ENCODE assay signal across 11 cellular contexts in genomic region chr6:11609324-11610071, GRCh38.
A peak's percentile ranks its signal among the peaks of the same experiment; 100 is the strongest.
DNase-seq lines count a peak whose midpoint lies in the region; ATAC-seq, FAIRE-seq and TF ChIP-seq lines count a peak whose summit lies in the region.
"Had no signal": no experiment of that assay in that cellular context is flagged by ENCODE, and none has a peak within 500 bp of the region (broad histone marks: within the 10 kb centered on the region; RNA-seq: fewer than 3 reads in every experiment).

No MANE protein-coding gene starts in this region.

- 86% methylated on average over 18 of the region's 18 CpGs; no CpG with 5 or more reads in 1 of the 2 experiments for WGBS in H1 (ENCODE audit: extremely low coverage in 1 of 2, insufficient coverage in 1 of 2, insufficient read length in 1 of 2, insufficient replicate concordance in 2 of 2, low coverage in 1 of 2, low lambda C conversion rate in 2 of 2, missing lambda C conversion rate in 1 of 2), 2 experiments

- H3K18ac ChIP-seq in H1 (ENCODE audit: extremely low read depth, low read length): 0 out of 2 replicates have a peak overlapping the region, but pooled peaks have one; percentile 29

- no peak overlapping the region for H3K14ac ChIP-seq in H1 (ENCODE audit: insufficient read length)

- ATAC-seq in Right ventricle myocardium inferior: peak; percentile 15
- no peak for ATAC-seq in HG02870 (IDR thresholded peaks at IDR 0.05; ENCODE audit: unreplicated experiment)
- ATAC-seq: T-cell had no signal

- intact Hi-C loops in Right ventricle myocardium inferior (cut with DNase I): loop anchor here (1.0 kb wide), 1 partner anchor 41 kb away; no protein-coding TSS in a partner anchor
- intact Hi-C loops in cardiac septum (cut with DNase I): loop anchor here (5.0 kb wide), 1 partner anchor 403 kb away; the partner anchor contains the start of gene HIVEP1

- no peak for TF ChIP-seq EP300 in H1 (IDR thresholded peaks at IDR 0.05; ENCODE audit: borderline replicate concordance in 1 of 2, low read depth in 2 of 2, low read length in 2 of 2)

- no peaks in the 10 kb centered on the region for H3K79me2 ChIP-seq in H1 (ENCODE audit: control insufficient read depth in 1 of 2, insufficient read depth in 2 of 2, low read length in 2 of 2)

- no peak overlapping the region for H3K56ac ChIP-seq in H1 (replicated peaks; ENCODE audit: insufficient read length, low read depth, low read length)

- no peaks in the 10 kb centered on the region; the same call in 1 of the 2 replicates for H3K23me2 ChIP-seq in H1 (ENCODE audit: low read depth, low read length)

- H3K27me3 ChIP-seq in H1 (replicated peaks in 1 of 4; ENCODE audit: control insufficient read depth in 3 of 4, extremely low read depth in 1 of 4, insufficient read depth in 3 of 4, low read length in 3 of 4): no peaks in the 10 kb centered on the region

- no peaks in the 10 kb centered on the region for H3K79me1 ChIP-seq in H1 (ENCODE audit: low read depth, low read length)

- peak overlapping the region; percentile 29 for H3K4ac ChIP-seq in H1 (replicated peaks; ENCODE audit: insufficient read length, low read depth, low read length)

- peak overlapping the region; percentile 74 for H2BK20ac ChIP-seq in H1 (ENCODE audit: low read length)

- 0 out of 2 replicates have a peak overlapping the region, but pooled peaks have one; percentile 35 for H2BK5ac ChIP-seq in H1 (ENCODE audit: low read depth, low read length)

- no peaks in the 10 kb centered on the region for H3K36me3 ChIP-seq in H1 (ENCODE audit: control insufficient read depth in 2 of 4, insufficient read depth in 4 of 4, low read length in 3 of 4)

- H3K23ac ChIP-seq in H1 (ENCODE audit: insufficient read length): no peak overlapping the region

- peak overlapping the region; percentile 57; the same call in 1 of the 2 replicates for H2AK5ac ChIP-seq in H1 (ENCODE audit: low read depth, low read length)

- H3K27ac ChIP-seq in H1 (ENCODE audit: low read depth, low read length): no peak overlapping the region

- no peak for FAIRE-seq in H1 (lab: Jason Lieb, UNC)
- FAIRE-seq: A204.1 had no signal

- H4K8ac ChIP-seq in H1 (ENCODE audit: extremely low read depth, insufficient read depth, low read length): 0 out of 2 replicates have a peak overlapping the region, but pooled peaks have one; percentile 42

- no peak overlapping the region for H4K5ac ChIP-seq in H1 (ENCODE audit: insufficient read length, low read depth, low read length)

- H2AFZ ChIP-seq in H1 (ENCODE audit: low read length): no peak overlapping the region

- peaks cover 0 to 3% (median 1%) of the 10 kb centered on the region in 4 experiments; a peak in 5 of 7 replicates for H3K4me1 ChIP-seq in H1 (replicated peaks in 1 of 4; ENCODE audit: control insufficient read depth in 3 of 4, insufficient read depth in 4 of 4, low read length in 3 of 4)

- peak overlapping the region; percentile 82; the same call in 1 of the 2 replicates for H2BK12ac ChIP-seq in H1 (ENCODE audit: low read depth, low read length)

- H3K9ac ChIP-seq in H1 (replicated peaks in 1 of 4; ENCODE audit: extremely low read depth in 1 of 4, low read depth in 3 of 4, low read length in 3 of 4): no peak overlapping the region

- no peak for TF ChIP-seq CTCF in H1 (IDR thresholded peaks at IDR 0.05; ENCODE audit: control extremely low read depth in 1 of 3, insufficient read depth in 1 of 3, low read depth in 1 of 3, low read length in 3 of 3)

- H4K20me1 ChIP-seq in H1 (replicated peaks in 1 of 2; ENCODE audit: control insufficient read depth in 1 of 2, insufficient read depth in 2 of 2, low read length in 2 of 2): no peaks in the 10 kb centered on the region

- no peak for TF ChIP-seq POLR2A in H1 (IDR thresholded peaks at IDR 0.05; ENCODE audit: control extremely low read depth in 1 of 2, low read depth in 2 of 2, low read length in 2 of 2)

- H2BK15ac ChIP-seq in H1 (ENCODE audit: low read length): peak overlapping the region; percentile 16; the same call in 1 of the 2 replicates

- CTCF ChIA-PET in H1 (lab: Charles Lee; ENCODE audit: partially characterized antibody): interaction anchor here (0.6 to 4.3 kb wide), 6 partner anchors 9 to 676 kb away, joined by 3 to 17 read pairs (median 4); no protein-coding TSS in a partner anchor

- no peak overlapping the region for H2BK120ac ChIP-seq in H1 (replicated peaks; ENCODE audit: low read depth, low read length)

- POLR2A ChIA-PET in H1 (lab: Charles Lee; ENCODE audit: partially characterized antibody): no interaction called here

- H3K4me3 ChIP-seq in H1 (ENCODE audit: extremely low read depth in 1 of 4, insufficient read depth in 2 of 4, low read depth in 3 of 4, low read length in 4 of 4): no peak overlapping the region

- no peaks in the 10 kb centered on the region for H3K9me3 ChIP-seq in H1 (ENCODE audit: insufficient read depth in 2 of 2, low read depth in 1 of 2, low read length in 1 of 2)

- H4K91ac ChIP-seq in H1 (replicated peaks; ENCODE audit: insufficient read length, low read length): no peak overlapping the region

- DNase-seq in Right ventricle myocardium inferior (ENCODE audit: missing footprints) (peak; percentile 75), cardiac septum (ENCODE audit: low spot score) (no peak), H1 (ENCODE audit: low read depth in 1 of 2, low spot score in 2 of 2) (peak in 1 of 2 experiments; percentile 29), medulla oblongata (ENCODE audit: extremely low spot score) (peak; percentile 62), HuH-7 (ENCODE audit: low spot score) (no peak), NCI-H146 treated with DMSO at 0.1 percent for 48 hours (lab: John Stamatoyannopoulos, UW; ENCODE audit: unreplicated experiment) (no peak)
- no peak for DNase-seq in stimulated activated CD4-positive, alpha-beta T cell treated with anti-CD3 and anti-CD28 coated beads, Interleukin-2, amount 100 ng/mL, for 48 hours
- DNase-seq: activated naive CD4-positive, alpha-beta T cell treated with anti-CD3 and anti-CD28 coated beads for 36 hours; T-cell had no signal

- H3K4me2 ChIP-seq in H1 (ENCODE audit: insufficient read depth in 1 of 2, low read depth in 2 of 2, low read length in 2 of 2): no peak overlapping the region

- no peak for TF ChIP-seq RAD21 in H1 (IDR thresholded peaks at IDR 0.05 in 1 of 2, conservative IDR thresholded peaks at IDR 0.05 in 1 of 2; ENCODE audit: low read depth in 2 of 2, low read length in 2 of 2)

TF ChIP-seq in H1, 55 proteins besides CTCF, POLR2A, EP300 and RAD21:
- TF ChIP-seq TEAD4 (IDR thresholded peaks at IDR 0.05; ENCODE audit: low read depth, low read length) (0 out of 2 replicates have a peak, but pooled peaks have one; percentile 1), KDM1A (IDR thresholded peaks at IDR 0.05; ENCODE audit: borderline replicate concordance, low read length) (no peak)

Comparison
In these comparisons a context has a peak if more than half of its experiments do, and no peak if none do; other contexts are left out.
1. DNase-seq: peak in Right ventricle myocardium inferior (single experiment) and medulla oblongata (single experiment); none in cardiac septum (single experiment), HuH-7 (single experiment), NCI-H146 treated with DMSO at 0.1 percent for 48 hours (single experiment) and stimulated activated CD4-positive, alpha-beta T cell treated with anti-CD3 and anti-CD28 coated beads, Interleukin-2, amount 100 ng/mL, for 48 hours (0 of 2).